ENCODE assay signal across 18 cellular contexts in the genomic region with DNA sequence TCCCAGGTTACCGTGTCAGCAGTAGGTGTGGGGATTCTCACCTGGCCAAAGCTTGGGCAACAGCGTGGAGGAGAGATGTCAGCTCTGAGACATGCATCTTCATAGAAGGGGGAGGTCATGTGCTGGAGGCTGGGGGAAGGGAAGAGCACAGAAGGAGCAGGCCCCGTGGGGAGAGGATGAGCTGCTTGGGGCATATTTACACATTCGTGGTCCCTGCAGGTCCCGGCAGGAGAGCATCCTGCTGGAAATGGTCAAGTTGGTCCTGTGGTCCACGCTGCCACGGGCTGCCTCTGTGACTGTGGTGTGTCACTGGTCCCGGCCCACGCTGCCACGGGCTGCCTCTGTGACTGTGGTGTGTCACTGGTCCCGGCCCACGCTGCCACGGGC.
DNase-seq lines count a peak whose midpoint lies in the region; ATAC-seq and TF ChIP-seq lines count a peak whose summit lies in the region.
"Had no signal": no experiment of that assay in that cellular context is flagged by ENCODE, and none has a peak within 500 bp of the region (broad histone marks: within the 10 kb centered on the region; RNA-seq: fewer than 3 reads in every experiment).

No MANE protein-coding gene starts in this region.

- TF ChIP-seq POLR2A in erythroblast (IDR thresholded peaks at IDR 0.05; ENCODE audit: low read length): no peak

- peak; percentile 24 for DNase-seq in activated CD8-positive, alpha-beta memory T cell treated with anti-CD3 and anti-CD28 coated beads for 24 hours
- no peak for DNase-seq in activated CD8-positive, alpha-beta memory T cell treated with anti-CD3 and anti-CD28 coated beads, Interleukin-2, amount 50 U/mL, for 4 hours
- DNase-seq in endothelial cell (ENCODE audit: low spot score) (no peak), posterior vena cava (ENCODE audit: low spot score) (peak; percentile 46), erythroblast (lab: John Stamatoyannopoulos, UW) (no peak), nephron progenitor cell (no peak), left lobe of liver (ENCODE audit: low spot score) (no peak)
- DNase-seq: C1 segment of cervical spinal cord; CD4-positive, CD25-positive, alpha-beta regulatory T cell; CD8-positive, alpha-beta memory T cell; COR-L47; DMS 273 treated with DMSO at 0.1 percent for 48 hours; DMS53; DND-41; EL; HCEC 1CT had no signal

- intact Hi-C loops in posterior vena cava (cut with DNase I): no loop called here

- H3K27me3 Mint-ChIP-seq in endothelial cell (ENCODE audit: unreplicated experiment) (peaks cover 6% of the 10 kb centered on the region), nephron progenitor cell (ENCODE audit: low read depth, poor library complexity) (peaks cover 4% of the 10 kb centered on the region)

- no peak for ATAC-seq in left lobe of liver
- ATAC-seq: GM23338 had no signal

- H3K36me3 Mint-ChIP-seq in endothelial cell (ENCODE audit: low read depth, unreplicated experiment) (no peaks in the 10 kb centered on the region), nephron progenitor cell (ENCODE audit: low read depth) (no peaks in the 10 kb centered on the region)
- H3K36me3 Mint-ChIP-seq: CD4-positive, CD25-positive, alpha-beta regulatory T cell; CD8-positive, alpha-beta memory T cell; IgD-negative memory B cell had no signal

- no peak for TF ChIP-seq CTCF in endothelial cell (IDR thresholded peaks at IDR 0.05; ENCODE audit: unreplicated experiment)
- TF ChIP-seq CTCF in nephron progenitor cell (IDR thresholded peaks at IDR 0.05): no peak

- H3K4me3 Mint-ChIP-seq in endothelial cell (ENCODE audit: unreplicated experiment) (peak overlapping the region; percentile 74), nephron progenitor cell (no peak overlapping the region)
- H3K4me3 Mint-ChIP-seq: CD4-positive, CD25-positive, alpha-beta regulatory T cell; CD8-positive, alpha-beta memory T cell; GM23338; IgD-negative memory B cell had no signal

- H3K4me1 Mint-ChIP-seq in endothelial cell (ENCODE audit: unreplicated experiment): peaks cover 4% of the 10 kb centered on the region
- peaks cover 36% of the 10 kb centered on the region for H3K4me1 Mint-ChIP-seq in nephron progenitor cell
- H3K4me1 Mint-ChIP-seq: CD4-positive, CD25-positive, alpha-beta regulatory T cell; CD8-positive, alpha-beta memory T cell had no signal

- H3K9me3 Mint-ChIP-seq in endothelial cell (ENCODE audit: unreplicated experiment) (no peaks in the 10 kb centered on the region), nephron progenitor cell (peaks cover 3% of the 10 kb centered on the region)
- H3K9me3 Mint-ChIP-seq: IgD-negative memory B cell had no signal

- H3K27ac Mint-ChIP-seq in endothelial cell (ENCODE audit: unreplicated experiment): no peak overlapping the region
- H3K27ac Mint-ChIP-seq in nephron progenitor cell: no peak overlapping the region
- H3K27ac Mint-ChIP-seq: CD4-positive, CD25-positive, alpha-beta regulatory T cell; CD8-positive, alpha-beta memory T cell; GM23338 had no signal

Comparison
In these comparisons a context has a peak if more than half of its experiments do, and no peak if none do; other contexts are left out.
1. DNase-seq: peak in activated CD8-positive, alpha-beta memory T cell treated with anti-CD3 and anti-CD28 coated beads for 24 hours (single experiment) and posterior vena cava (single experiment); none in activated CD8-positive, alpha-beta memory T cell treated with anti-CD3 and anti-CD28 coated beads, Interleukin-2, amount 50 U/mL, for 4 hours (single experiment), endothelial cell (single experiment), erythroblast (0 of 2), nephron progenitor cell (single experiment) and left lobe of liver (single experiment).